In genomic region chr1:80837066-80837465, GRCh38 we compare ENCODE assay signal across 6 cellular contexts.
"Had no signal": no experiment of that assay in that cellular context is flagged by ENCODE, and none has a peak within 500 bp of the region (broad histone marks: within the 10 kb centered on the region; RNA-seq: fewer than 3 reads in every experiment).

No MANE protein-coding gene starts in this region.

- H3K27ac ChIP-seq: GM23248, HL-60 had no signal

- H3K9me3 ChIP-seq: HAP-1 had no signal

- DNase-seq: GM23248, GOT3, H7, HFFc6 had no signal

- H3K4me3 ChIP-seq: GM23248, HAP-1 had no signal

- H3K4me1 ChIP-seq: HAP-1 had no signal

- H3K36me3 ChIP-seq: HAP-1 had no signal
